Comparison of ENCODE assay signal across 35 cellular contexts in genomic region chr4:8195841-8196460, GRCh38. TPM values are rescaled to one million over a fixed set of nuclear protein-coding genes. Genes with fewer than 3 reads are reported as not detected.
DNase-seq lines count a peak whose midpoint lies in the region; ATAC-seq, FAIRE-seq and TF ChIP-seq lines count a peak whose summit lies in the region.
"Had no signal": no experiment of that assay in that cellular context is flagged by ENCODE, and none has a peak within 500 bp of the region (broad histone marks: within the 10 kb centered on the region; RNA-seq: fewer than 3 reads in every experiment).

No MANE protein-coding gene starts in this region.

- peak overlapping the region; percentile 47 for H2BK120ac ChIP-seq in neuronal stem cell (ENCODE audit: low read depth, low read length)

- CTCF ChIA-PET in CD4-positive, alpha-beta T cell (lab: Charles Lee), result no interaction called here
- CTCF ChIA-PET in K562 (lab: Yijun Ruan, JAX; ENCODE audit: low intra/inter-chr PET ratio), result no interaction called here

- no peak overlapping the region for H2BK5ac ChIP-seq in neuronal stem cell (ENCODE audit: low read length)

- no peak for TF ChIP-seq EP300 in K562 (IDR thresholded peaks at IDR 0.05; ENCODE audit: low read length)

- POLR2A ChIA-PET in CD4-positive, alpha-beta T cell (lab: Charles Lee), result no interaction called here
- POLR2A ChIA-PET in K562 (lab: Yijun Ruan, JAX), result interaction anchor here (1.9 kb wide), 1 partner anchor 19 kb away, joined by 6 read pairs; no protein-coding TSS in a partner anchor

- no peak overlapping the region for H3K14ac ChIP-seq in neuronal stem cell (ENCODE audit: low read length)

- in situ Hi-C loops in K562 (cut with MboI), result no loop called here

- H3K4me1 ChIP-seq in K562 (replicated peaks in 1 of 2; ENCODE audit: control insufficient read depth in 2 of 2, insufficient read depth in 2 of 2, low read length in 2 of 2), result peaks cover 18 to 26% of the 10 kb centered on the region in 2 experiments
- peaks cover 13% of the 10 kb centered on the region in 2 donors for H3K4me1 ChIP-seq in neuronal stem cell (ENCODE audit: control insufficient read depth in 2 of 2, insufficient read depth in 1 of 2, low read depth in 1 of 2, low read length in 2 of 2)
- peaks cover 9% of the 10 kb centered on the region for H3K4me1 ChIP-seq in foreskin keratinocyte
- H3K4me1 ChIP-seq: neural progenitor cell had no signal

- H2BK12ac ChIP-seq in neuronal stem cell (ENCODE audit: low read length), result no peak overlapping the region

- TF ChIP-seq POLR2A in K562 (conservative IDR thresholded peaks at IDR 0.05), result no peak

- no TSS peak for BruUV-seq in K562 (replicated peaks; lab: Mats Ljungman, UMichigan)

- no peak overlapping the region for H4K91ac ChIP-seq in neuronal stem cell (ENCODE audit: low read depth, low read length, poor library complexity)

- no peaks in the 10 kb centered on the region for H3K9me3 ChIP-seq in CD4-positive, alpha-beta T cell (ENCODE audit: control insufficient read depth, low read length)
- no peaks in the 10 kb centered on the region for H3K9me3 ChIP-seq in K562 (replicated peaks; ENCODE audit: control insufficient read depth, insufficient read depth, low read depth, low read length)
- H3K9me3 ChIP-seq in neuronal stem cell (replicated peaks in 1 of 2; ENCODE audit: control insufficient read depth in 2 of 2, insufficient read depth in 1 of 2, low read depth in 1 of 2, low read length in 2 of 2), result no peaks in the 10 kb centered on the region
- H3K9me3 ChIP-seq: BE2C, left lung, right atrium auricular region, tibial nerve had no signal

- H3K18ac ChIP-seq in neuronal stem cell (ENCODE audit: low read length), result peak overlapping the region; percentile 3

- peaks cover 12% of the 10 kb centered on the region for H3K36me3 Mint-ChIP-seq in CD4-positive, alpha-beta T cell (ENCODE audit: low read depth)
- H3K36me3 Mint-ChIP-seq: activated naive CD8-positive, alpha-beta T cell; IgD-negative memory B cell; neural progenitor cell had no signal

- no peaks in the 10 kb centered on the region for H3K9me1 ChIP-seq in K562 (ENCODE audit: control insufficient read depth, insufficient read depth, low read length)

- H3K36me3 ChIP-seq in K562 (ENCODE audit: control insufficient read depth, insufficient read depth, low read length), result no peaks in the 10 kb centered on the region
- H3K36me3 ChIP-seq in neuronal stem cell (replicated peaks in 1 of 2; ENCODE audit: control insufficient read depth in 2 of 2, insufficient read depth in 2 of 2, low read length in 2 of 2), result no peaks in the 10 kb centered on the region
- H3K36me3 ChIP-seq: BE2C, left lung, neural progenitor cell, right atrium auricular region, tibial nerve had no signal

- TF ChIP-seq RAD21 in K562 (CRISPR knock-in tag; conservative IDR thresholded peaks at IDR 0.05 in 1 of 2, IDR thresholded peaks at IDR 0.05 in 1 of 2), result no peak

- DNase-seq in A172 (ENCODE audit: low spot score) (peak; percentile 51), K562 (ENCODE audit: extremely low read depth in 1 of 4, low spot score in 3 of 4) (peak in 1 of 4 experiments; percentile 7), neuronal stem cell (ENCODE audit: low spot score) (no peak), HCEC 1CT (no peak), foreskin keratinocyte (no peak), NOMO-1 (lab: John Stamatoyannopoulos, UW; ENCODE audit: unreplicated experiment in 2 of 2) (no peak), D721Med (ENCODE audit: insufficient read length, low spot score) (no peak)
- no peak for DNase-seq in CD4-positive, alpha-beta T cell
- DNase-seq: activated CD4-positive, alpha-beta T cell treated with anti-CD3 and anti-CD28 coated beads for 36 hours; activated effector memory CD4-positive, alpha-beta T cell treated with anti-CD3 and anti-CD28 coated beads, Interleukin-2, amount 50 U/mL, for 16 hours; activated T-cell treated with anti-CD3 and anti-CD28 coated beads, Interleukin-2, amount 50 U/mL, for 1 hour; anterior cingulate cortex; BE2C; COR-L47; DMS79; effector CD8-positive, alpha-beta T cell; erythroblast; glutamatergic neuron; GM23248; mesendoderm; NCI-H1092 treated with DMSO at 0.1 percent for 48 hours; NCI-H187; NCI-H2171 treated with DMSO at 0.1 percent for 48 hours; NCI-H510A; stimulated activated CD4-positive, alpha-beta T cell treated with anti-CD3 and anti-CD28 coated beads, Interleukin-1b, Interleukin-23, amount 100 ng/mL, for 48 hours; T-helper 2 cell had no signal

- no peak overlapping the region for H4K8ac ChIP-seq in neuronal stem cell (ENCODE audit: low read depth, low read length)

- H3K27me3 Mint-ChIP-seq in CD4-positive, alpha-beta T cell, result no peaks in the 10 kb centered on the region
- H3K27me3 Mint-ChIP-seq: activated CD4-positive, alpha-beta T cell treated with anti-CD3 and anti-CD28 coated beads for 36 hours; activated naive CD8-positive, alpha-beta T cell had no signal

- peak overlapping the region; percentile 45 for H3K4me3 Mint-ChIP-seq in CD4-positive, alpha-beta T cell
- H3K4me3 Mint-ChIP-seq: activated CD4-positive, alpha-beta T cell treated with anti-CD3 and anti-CD28 coated beads for 36 hours; activated naive CD8-positive, alpha-beta T cell; neural progenitor cell had no signal

- H3K23ac ChIP-seq in neuronal stem cell (ENCODE audit: low read depth, low read length, poor library complexity), result no peak overlapping the region

- H3K27ac Mint-ChIP-seq in CD4-positive, alpha-beta T cell, result peak overlapping the region; percentile 24
- H3K27ac Mint-ChIP-seq: activated CD4-positive, alpha-beta T cell treated with anti-CD3 and anti-CD28 coated beads for 36 hours; activated naive CD8-positive, alpha-beta T cell; neural progenitor cell had no signal

- WGBS in K562 (ENCODE audit: insufficient coverage, low coverage, missing lambda C conversion rate), result 5% methylated on average over 19 of the region's 20 CpGs
- WGBS in neuronal stem cell (ENCODE audit: extremely low coverage in 2 of 2, insufficient read length in 2 of 2, insufficient replicate concordance in 1 of 2), 2 donors, result no CpG with 5 or more reads among the region's 20 CpGs

- ATAC-seq in CD4-positive, alpha-beta T cell (ENCODE audit: poor library complexity), result no peak
- no peak for ATAC-seq in K562
- no peak for ATAC-seq in foreskin keratinocyte
- ATAC-seq: activated CD4-positive, alpha-beta T cell treated with anti-CD3 and anti-CD28 coated beads for 36 hours; left lung; SK-N-SH treated with all-trans-retinoic acid at 6 μM for 48 hours had no signal

- no peaks in the 10 kb centered on the region for H3K79me1 ChIP-seq in neuronal stem cell (ENCODE audit: low read depth, low read length)

- H3K4me3 ChIP-seq in K562 (no peak overlapping the region), neuronal stem cell (ENCODE audit: low read length in 2 of 2) (no peak overlapping the region)
- H3K4me3 ChIP-seq: GM23248, left lung, neural progenitor cell, right atrium auricular region, tibial nerve had no signal

- peak overlapping the region; percentile 66 for H3K4ac ChIP-seq in neuronal stem cell (ENCODE audit: low read length)

- H4K20me1 ChIP-seq in K562 (replicated peaks; ENCODE audit: control insufficient read depth, insufficient read depth, low read length), result no peaks in the 10 kb centered on the region; the same call in 1 of the 2 replicates

- no peaks in the 10 kb centered on the region for H3K27me3 ChIP-seq in CD4-positive, alpha-beta T cell (ENCODE audit: control insufficient read depth, insufficient read depth, low read length)
- H3K27me3 ChIP-seq in K562 (ENCODE audit: control insufficient read depth in 2 of 2, insufficient read depth in 2 of 2, low read length in 2 of 2) (peaks cover 0 to 50% of the 10 kb centered on the region in 2 experiments; a peak in 2 of 5 replicates), neuronal stem cell (ENCODE audit: control insufficient read depth in 3 of 3, insufficient read depth in 3 of 3, low read depth in 1 of 3, low read length in 3 of 3) (peaks cover 0 to 6% (median 0%) of the 10 kb centered on the region in 3 experiments), foreskin keratinocyte (no peaks in the 10 kb centered on the region)
- H3K27me3 ChIP-seq: BE2C, neural progenitor cell, right atrium auricular region, tibial nerve had no signal

- no peak overlapping the region for H2BK15ac ChIP-seq in neuronal stem cell (ENCODE audit: low read length)

- H3K79me2 ChIP-seq in K562 (ENCODE audit: control insufficient read depth, insufficient read depth, low read length), result no peaks in the 10 kb centered on the region

- H3K4me1 Mint-ChIP-seq in CD4-positive, alpha-beta T cell (ENCODE audit: low read depth), result peaks cover 34% of the 10 kb centered on the region

- H2AFZ ChIP-seq in K562 (ENCODE audit: low read depth, low read length) (no peak overlapping the region), neuronal stem cell (ENCODE audit: low read length) (no peak overlapping the region)
- H2AFZ ChIP-seq: GM23248, neural progenitor cell had no signal

- intact Hi-C loops in CD4-positive, alpha-beta T cell (cut with DNase I, micrococcal nuclease), result loop anchor here in 1 of 2 experiments (2.0 kb wide), 1 partner anchor 35 kb away; no protein-coding TSS in a partner anchor
- intact Hi-C loops in K562 (cut with micrococcal nuclease), result no loop called here

- H3K9me3 Mint-ChIP-seq in CD4-positive, alpha-beta T cell, result no peaks in the 10 kb centered on the region
- H3K9me3 Mint-ChIP-seq: IgD-negative memory B cell, neural progenitor cell had no signal

- TF ChIP-seq CTCF in CD4-positive, alpha-beta T cell (IDR thresholded peaks at IDR 0.05), result no peak
- TF ChIP-seq CTCF in K562 (IDR thresholded peaks at IDR 0.05 in 2 of 3, conservative IDR thresholded peaks at IDR 0.05 in 1 of 3; ENCODE audit: insufficient read depth in 2 of 3, low read depth in 1 of 3, low read length in 3 of 3), result no peak
- TF ChIP-seq CTCF in foreskin keratinocyte (conservative IDR thresholded peaks at IDR 0.05), result no peak
- no peak for TF ChIP-seq CTCF in D721Med (IDR thresholded peaks at IDR 0.05; ENCODE audit: insufficient read depth, missing control alignments)

- H3K4me2 ChIP-seq in K562 (ENCODE audit: insufficient read depth, low read length), result no peak overlapping the region
- H3K4me2 ChIP-seq in neuronal stem cell (ENCODE audit: insufficient read depth, low read length, poor library complexity, severe bottlenecking), result no peak overlapping the region
- H3K4me2 ChIP-seq: neural progenitor cell had no signal

- FAIRE-seq in K562 (lab: Jason Lieb, UNC) (no peak), D721Med (lab: Jason Lieb, UNC) (no peak)
- FAIRE-seq: colon, G401.6 had no signal

- peak overlapping the region; percentile 92 for H2AK5ac ChIP-seq in neuronal stem cell (ENCODE audit: low read depth, low read length)

- H3K9ac ChIP-seq in K562 (ENCODE audit: insufficient read depth in 1 of 2, low read depth in 2 of 2, low read length in 2 of 2) (no peak overlapping the region), neuronal stem cell (ENCODE audit: low read depth, low read length, poor library complexity) (no peak overlapping the region)
- H3K9ac ChIP-seq: GM23248, neural progenitor cell had no signal

- H3K27ac ChIP-seq in CD4-positive, alpha-beta T cell (ENCODE audit: low read depth, low read length), result no peak overlapping the region
- no peak overlapping the region for H3K27ac ChIP-seq in K562 (ENCODE audit: extremely low read depth, low read depth, low read length)
- no peak overlapping the region for H3K27ac ChIP-seq in neuronal stem cell (replicated peaks; ENCODE audit: low read length)
- H3K27ac ChIP-seq in foreskin keratinocyte, result no peak overlapping the region
- H3K27ac ChIP-seq: GM23248, neural progenitor cell, tibial nerve had no signal

RNA-seq across cellular contexts. Expression of gene SH3TC1, which starts 3.1 kb away (rescaled TPM):
- total RNA-seq in A172 (2014; rRNA removed; shearing (Covaris generic)), result 7.2 and 10.0 TPM in 2 replicates
- 100 to 1,000 TPM; 119 to 127 TPM for total RNA-seq in CD4-positive, alpha-beta T cell
- total RNA-seq in K562 (2011; cell fraction: chromatin; rRNA removed; ENCODE audit: low replicate concordance), result 3.2 and 16.5 TPM in 2 replicates
- total RNA-seq in K562 (2011; cell fraction: nucleolus; rRNA removed), result 8.8 and 11.8 TPM in 2 replicates
- 7.0 TPM in 2 replicates for total RNA-seq in K562 (2011; cell fraction: nucleoplasm; rRNA removed)
- 1.5 and 1.7 TPM in 2 replicates for total RNA-seq in K562 (2014; rRNA removed)
- 0.32 and 0.55 TPM in 2 replicates for total RNA-seq in K562 (2014; rRNA removed; fragmentation: Illumina TruSeq; extraction: Trizol)
- total RNA-seq in K562 (2015; rRNA removed; fragmentation: Illumina TruSeq; extraction: Trizol), result 0.41 and 0.51 TPM in 2 replicates
- total RNA-seq in K562 (2021), result 1.1 and 2.1 TPM in 2 replicates
- polyA plus RNA-seq in K562 (2011; rRNA removed), result 0.38 and 0.46 TPM in 2 replicates
- polyA plus RNA-seq in K562 (2011; cell fraction: cytosol; rRNA removed), result 0.44 and 0.70 TPM in 2 replicates
- polyA plus RNA-seq in K562 (2011; cell fraction: nucleus; rRNA removed), result 2.6 and 3.4 TPM in 2 replicates
- polyA plus RNA-seq in K562 (2012), result 1.2 and 19.6 TPM in 2 replicates
- 0.46 and 0.87 TPM in 2 replicates for polyA plus RNA-seq in K562 (2014; fragmentation: Illumina TruSeq; extraction: Trizol)
- under 1 TPM in 1 of 2 experiments, not detected in 1; 0.04 TPM for polyA plus RNA-seq in K562 (2014; fragmentation: Nextera tagmentation; extraction: Ambion mirVana)
- 0.45 and 0.88 TPM in 2 replicates for polyA plus RNA-seq in K562 (2014; rRNA removed)
- polyA minus RNA-seq in K562 (2011; rRNA and poly(A)+ RNA removed), result 0.18 and 0.45 TPM in 2 replicates
- polyA minus RNA-seq in K562 (2011; cell fraction: cytosol; rRNA and poly(A)+ RNA removed), result 0.48 and 1.6 TPM in 2 replicates
- polyA minus RNA-seq in K562 (2011; cell fraction: nucleus; rRNA and poly(A)+ RNA removed), result 3.6 and 4.7 TPM in 2 replicates
- 0.13 TPM for polyA plus RNA-seq in neuronal stem cell (2013, experiment 1 of 2)
- 0.08 TPM for polyA plus RNA-seq in neuronal stem cell (2013, experiment 2 of 2)
- total RNA-seq in foreskin keratinocyte, result 18.7 and 30.1 TPM in 2 replicates
- 11.2 and 16.7 TPM in 2 replicates for polyA plus RNA-seq in foreskin keratinocyte

RNA-seq across cellular contexts. Expression of gene ABLIM2, which starts 37.3 kb away (rescaled TPM):
- 1.3 and 5.1 TPM in 2 replicates for total RNA-seq in A172 (2014; rRNA removed; shearing (Covaris generic))
- 1 to 10 TPM; 2.5 to 2.7 TPM for total RNA-seq in CD4-positive, alpha-beta T cell
- total RNA-seq in K562 (2011; cell fraction: chromatin; rRNA removed; ENCODE audit: low replicate concordance), result not detected in 2 replicates
- total RNA-seq in K562 (2011; cell fraction: nucleolus; rRNA removed), result not detected in 2 replicates
- not detected in 2 replicates for total RNA-seq in K562 (2011; cell fraction: nucleoplasm; rRNA removed)
- total RNA-seq in K562 (2014; rRNA removed) (not detected in 2 replicates), K562 (2014; rRNA removed; fragmentation: Illumina TruSeq; extraction: Trizol) (not detected in 2 replicates), K562 (2015; rRNA removed; fragmentation: Illumina TruSeq; extraction: Trizol) (not detected in 2 replicates), K562 (2021) (not detected in 2 replicates), foreskin keratinocyte (0.39 and 0.85 TPM in 2 replicates)
- polyA plus RNA-seq in K562 (2011; rRNA removed) (not detected in 2 replicates), K562 (2014; fragmentation: Illumina TruSeq; extraction: Trizol) (not detected in 2 replicates), K562 (2014; fragmentation: Nextera tagmentation; extraction: Ambion mirVana) (not detected), K562 (2014; rRNA removed) (not detected in 2 replicates), foreskin keratinocyte (0.33 and 0.49 TPM in 2 replicates)
- not detected in 2 replicates for polyA plus RNA-seq in K562 (2011; cell fraction: cytosol; rRNA removed)
- polyA plus RNA-seq in K562 (2011; cell fraction: nucleus; rRNA removed), result not detected in 2 replicates
- not detected in 2 replicates for polyA plus RNA-seq in K562 (2012)
- not detected in 2 replicates for polyA minus RNA-seq in K562 (2011; rRNA and poly(A)+ RNA removed)
- not detected in 2 replicates for polyA minus RNA-seq in K562 (2011; cell fraction: cytosol; rRNA and poly(A)+ RNA removed)
- not detected in 2 replicates for polyA minus RNA-seq in K562 (2011; cell fraction: nucleus; rRNA and poly(A)+ RNA removed)
- 0.78 TPM for polyA plus RNA-seq in neuronal stem cell (2013, experiment 1 of 2)
- 0.93 TPM for polyA plus RNA-seq in neuronal stem cell (2013, experiment 2 of 2)
- total RNA-seq: GM23248 had no signal
- polyA plus RNA-seq: GM23248 had no signal
